Comparison of ENCODE assay signal across 25 cellular contexts in the genomic region with DNA sequence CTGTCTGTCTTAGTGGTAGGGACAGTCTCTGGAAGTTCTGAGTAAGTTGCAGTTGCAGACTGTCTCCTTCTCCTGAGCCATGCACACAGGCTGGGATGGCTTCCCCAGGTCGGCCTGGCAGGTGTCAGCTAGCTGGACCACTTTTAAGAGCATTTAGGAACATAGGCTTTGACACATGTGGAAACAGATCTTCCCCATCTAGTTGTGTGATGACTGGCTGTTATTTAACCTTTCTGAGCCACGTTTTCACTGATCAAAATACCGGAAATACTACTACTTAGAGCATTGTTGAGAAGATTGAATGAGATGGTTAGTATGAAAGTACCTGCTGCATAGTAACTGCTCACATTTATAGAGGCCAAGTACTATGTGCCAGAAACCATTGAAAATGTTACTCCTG. TPM values are rescaled to one million over a fixed set of nuclear protein-coding genes. Genes with fewer than 3 reads are reported as not detected.
DNase-seq lines count a peak whose midpoint lies in the region; ATAC-seq, FAIRE-seq and TF ChIP-seq lines count a peak whose summit lies in the region.
"Had no signal": no experiment of that assay in that cellular context is flagged by ENCODE, and none has a peak within 500 bp of the region (broad histone marks: within the 10 kb centered on the region; RNA-seq: fewer than 3 reads in every experiment).

No MANE protein-coding gene starts in this region.

- no peaks in the 10 kb centered on the region for H3K36me3 ChIP-seq in CD4-positive, CD25-positive, alpha-beta regulatory T cell (ENCODE audit: control insufficient read depth, insufficient read depth, low read length)
- H3K36me3 ChIP-seq: right atrium auricular region had no signal

- POLR2A ChIA-PET in activated B cell treated with CpG ODN at 0.5 μM for 24 hours (lab: Charles Lee): no interaction called here

- peaks cover 5% of the 10 kb centered on the region for H3K27me3 Mint-ChIP-seq in CD4-positive, CD25-positive, alpha-beta regulatory T cell
- no peaks in the 10 kb centered on the region for H3K27me3 Mint-ChIP-seq in activated B cell treated with CpG ODN at 0.5 μM for 24 hours
- H3K27me3 Mint-ChIP-seq: activated naive CD8-positive, alpha-beta T cell treated with anti-CD3 and anti-CD28 coated beads, Interleukin-2, amount 50 U/mL, for 24 hours; central memory CD8-positive, alpha-beta T cell; stimulated activated naive CD8-positive, alpha-beta T cell treated with anti-CD3 and anti-CD28 coated beads, Interleukin-15, Interleukin-2, amounts not matched to agents 100 ng/mL and 50 ng/mL, for 24 hours had no signal

- ATAC-seq in CD4-positive, CD25-positive, alpha-beta regulatory T cell (ENCODE audit: low read depth in 2 of 2): peak; percentile 34 to 65
- ATAC-seq in HG02870 (IDR thresholded peaks at IDR 0.05; ENCODE audit: unreplicated experiment) (peak; percentile 32), activated B cell treated with CpG ODN at 0.5 μM for 24 hours (ENCODE audit: low read depth) (peak; percentile 6), HG03342 (IDR thresholded peaks at IDR 0.05; ENCODE audit: unreplicated experiment) (no peak)
- ATAC-seq: activated naive CD8-positive, alpha-beta T cell treated with anti-CD3 and anti-CD28 coated beads, Interleukin-2, amount 50 U/mL, for 24 hours; naive thymus-derived CD8-positive, alpha-beta T cell; SK-N-SH treated with all-trans-retinoic acid at 6 μM for 48 hours had no signal

- no peak overlapping the region for H3K4me3 ChIP-seq in CD4-positive, CD25-positive, alpha-beta regulatory T cell (ENCODE audit: low read depth, low read length)
- H3K4me3 ChIP-seq: dorsolateral prefrontal cortex, right atrium auricular region had no signal

- H3K27me3 ChIP-seq in CD4-positive, CD25-positive, alpha-beta regulatory T cell (ENCODE audit: control insufficient read depth, insufficient read depth, low read length): no peaks in the 10 kb centered on the region
- H3K27me3 ChIP-seq: dorsolateral prefrontal cortex, right atrium auricular region had no signal

- CTCF ChIA-PET in activated B cell treated with CpG ODN at 0.5 μM for 24 hours (lab: Charles Lee): interaction anchor here (1.1 to 1.5 kb wide), 2 partner anchors 13 to 14 kb away, joined by 4 to 5 read pairs; no protein-coding TSS in a partner anchor

- TF ChIP-seq CTCF in activated B cell treated with CpG ODN at 0.5 μM for 24 hours (IDR thresholded peaks at IDR 0.05): no peak

- peak in 1 of 3 donors; percentile 31 for DNase-seq in CD4-positive, CD25-positive, alpha-beta regulatory T cell
- DNase-seq in GM18507 (ENCODE audit: extremely low spot score, insufficient read length, low read depth) (no peak), activated B cell treated with CpG ODN at 0.5 μM for 24 hours (no peak), ureter (ENCODE audit: low spot score) (no peak), H4 (ENCODE audit: low spot score) (no peak)
- DNase-seq: activated CD4-positive, alpha-beta T cell treated with anti-CD3 and anti-CD28 coated beads, Interleukin-2, amount 50 U/mL, for 1 hour; activated effector memory CD4-positive, alpha-beta T cell treated with anti-CD3 and anti-CD28 coated beads, Interleukin-2, amount 50 U/mL, for 16 hours; activated naive CD8-positive, alpha-beta T cell treated with anti-CD3 and anti-CD28 coated beads, Interleukin-2, amount 50 U/mL, for 24 hours; dorsolateral prefrontal cortex; EL; GOT3; kidney; midbrain; naive thymus-derived CD8-positive, alpha-beta T cell; NCI-H1105; NCI-H1930; stimulated activated CD4-positive, alpha-beta T cell treated with anti-CD3 and anti-CD28 coated beads, Interleukin-4, amount 100 ng/mL, for 24 hours had no signal

- H3K27ac ChIP-seq in CD4-positive, CD25-positive, alpha-beta regulatory T cell (ENCODE audit: insufficient read depth, low read length, poor library complexity, severe bottlenecking): no peak overlapping the region
- H3K27ac ChIP-seq: dorsolateral prefrontal cortex, right atrium auricular region had no signal

- peaks cover 4% of the 10 kb centered on the region for H3K4me1 ChIP-seq in CD4-positive, CD25-positive, alpha-beta regulatory T cell (ENCODE audit: control insufficient read depth, insufficient read depth, low read length, poor library complexity, severe bottlenecking)

- peak; percentile 46 for FAIRE-seq in GM18507 (lab: Jason Lieb, UNC)
- FAIRE-seq: endothelial cell of umbilical vein, kidney had no signal

- no peak overlapping the region for H3K27ac Mint-ChIP-seq in CD4-positive, CD25-positive, alpha-beta regulatory T cell
- peak overlapping the region; percentile 33 for H3K27ac Mint-ChIP-seq in activated B cell treated with CpG ODN at 0.5 μM for 24 hours
- H3K27ac Mint-ChIP-seq: activated naive CD8-positive, alpha-beta T cell treated with anti-CD3 and anti-CD28 coated beads, Interleukin-2, amount 50 U/mL, for 24 hours; naive thymus-derived CD8-positive, alpha-beta T cell had no signal

- H3K9me3 Mint-ChIP-seq in CD4-positive, CD25-positive, alpha-beta regulatory T cell: no peaks in the 10 kb centered on the region
- no peaks in the 10 kb centered on the region for H3K9me3 Mint-ChIP-seq in activated B cell treated with CpG ODN at 0.5 μM for 24 hours
- H3K9me3 Mint-ChIP-seq: activated naive CD8-positive, alpha-beta T cell treated with anti-CD3 and anti-CD28 coated beads, Interleukin-2, amount 50 U/mL, for 24 hours; central memory CD8-positive, alpha-beta T cell; naive thymus-derived CD8-positive, alpha-beta T cell; stimulated activated naive CD8-positive, alpha-beta T cell treated with anti-CD3 and anti-CD28 coated beads, Interleukin-15, Interleukin-2, amounts not matched to agents 100 ng/mL and 50 ng/mL, for 24 hours had no signal

- peaks cover 0 to 15% (median 9%) of the 10 kb centered on the region in 4 donors for H3K4me1 Mint-ChIP-seq in CD4-positive, CD25-positive, alpha-beta regulatory T cell
- peaks cover 62% of the 10 kb centered on the region for H3K4me1 Mint-ChIP-seq in activated B cell treated with CpG ODN at 0.5 μM for 24 hours
- H3K4me1 Mint-ChIP-seq: central memory CD8-positive, alpha-beta T cell had no signal

- H3K4me3 Mint-ChIP-seq in CD4-positive, CD25-positive, alpha-beta regulatory T cell: no peak overlapping the region
- no peak overlapping the region for H3K4me3 Mint-ChIP-seq in activated B cell treated with CpG ODN at 0.5 μM for 24 hours
- H3K4me3 Mint-ChIP-seq: activated naive CD8-positive, alpha-beta T cell treated with anti-CD3 and anti-CD28 coated beads, Interleukin-2, amount 50 U/mL, for 24 hours; central memory CD8-positive, alpha-beta T cell; stimulated activated naive CD8-positive, alpha-beta T cell treated with anti-CD3 and anti-CD28 coated beads, Interleukin-15, Interleukin-2, amounts not matched to agents 100 ng/mL and 50 ng/mL, for 24 hours had no signal

- no peaks in the 10 kb centered on the region for H3K36me3 Mint-ChIP-seq in CD4-positive, CD25-positive, alpha-beta regulatory T cell
- no peaks in the 10 kb centered on the region for H3K36me3 Mint-ChIP-seq in activated B cell treated with CpG ODN at 0.5 μM for 24 hours (ENCODE audit: low read depth)
- H3K36me3 Mint-ChIP-seq: naive thymus-derived CD8-positive, alpha-beta T cell had no signal

- intact Hi-C loops in activated B cell treated with CpG ODN at 0.5 μM for 24 hours (cut with micrococcal nuclease): loop anchor here (2.0 to 5.0 kb wide), 4 partner anchors 106 to 626 kb away; a partner anchor contains a TSS

- no peaks in the 10 kb centered on the region for H3K9me3 ChIP-seq in CD4-positive, CD25-positive, alpha-beta regulatory T cell (ENCODE audit: control insufficient read depth in 2 of 2, low read length in 2 of 2)
- H3K9me3 ChIP-seq: right atrium auricular region had no signal

RNA-seq across cellular contexts. Expression of a gene that starts 6.2 kb away (rescaled TPM):
- total RNA-seq in CD4-positive, CD25-positive, alpha-beta regulatory T cell: 167 TPM
- polyA plus RNA-seq in CD4-positive, CD25-positive, alpha-beta regulatory T cell: 1 to 10 TPM; 2.4 to 3.8 (median 2.9) TPM
- 71.2 and 72.1 TPM in 2 replicates for total RNA-seq in activated B cell treated with CpG ODN at 0.5 μM for 24 hours
- 69.8 TPM for total RNA-seq in ureter
- 11.8 and 12.7 TPM in 2 replicates for total RNA-seq in H4 (2014; rRNA removed; shearing (Covaris generic))

RNA-seq across cellular contexts. Expression of a gene that starts 43.2 kb away (rescaled TPM):
- total RNA-seq in CD4-positive, CD25-positive, alpha-beta regulatory T cell: 0.67 TPM
- under 1 TPM in 1 of 4 donors, not detected in 3; 0.32 TPM for polyA plus RNA-seq in CD4-positive, CD25-positive, alpha-beta regulatory T cell
- 0.33 and 0.37 TPM in 2 replicates for total RNA-seq in activated B cell treated with CpG ODN at 0.5 μM for 24 hours
- 4.8 TPM for total RNA-seq in ureter
- total RNA-seq in H4 (2014; rRNA removed; shearing (Covaris generic)): 13.4 and 19.6 TPM in 2 replicates
- polyA plus RNA-seq: CD14-positive monocyte; naive thymus-derived CD8-positive, alpha-beta T cell had no signal
